ENCODE assay signal across 1 cellular context in genomic region chr10:90087197-90088007, GRCh38.
TF ChIP-seq lines count a peak whose summit lies in the region.

No MANE protein-coding gene starts in this region.

TF ChIP-seq in GM12878, 131 proteins besides CTCF, POLR2A, EP300 and RAD21 (continued from another document and continues in another):
- no peak for TF ChIP-seq MYC (IDR thresholded peaks at IDR 0.05; ENCODE audit: insufficient read depth, insufficient read length, insufficient replicate concordance, low read length, severe bottlenecking)
- no peak for TF ChIP-seq NR2C2 (IDR thresholded peaks at IDR 0.05; ENCODE audit: borderline replicate concordance, control insufficient read depth, insufficient read length, low read depth)
- 0 out of 2 replicates have a peak, but pooled peaks have one; percentile 32 for TF ChIP-seq CHD2 (IDR thresholded peaks at IDR 0.05; ENCODE audit: borderline replicate concordance, low read depth, low read length)
- TF ChIP-seq ZBTB40 (IDR thresholded peaks at IDR 0.05; ENCODE audit: borderline replicate concordance) = no peak
- TF ChIP-seq IRF4 (IDR thresholded peaks at IDR 0.05; ENCODE audit: low read depth, low read length) = peak; percentile 90
- TF ChIP-seq USF1 (IDR thresholded peaks at IDR 0.05; ENCODE audit: borderline replicate concordance, extremely low read length, insufficient read depth, low read depth, low read length) = no peak
- TF ChIP-seq MEF2A (IDR thresholded peaks at IDR 0.05; ENCODE audit: insufficient read depth, low read depth, low read length) = 0 out of 2 replicates have a peak, but pooled peaks have one; percentile 52
- no peak for TF ChIP-seq NFYA (IDR thresholded peaks at IDR 0.05; ENCODE audit: borderline replicate concordance, low read depth, low read length)
- peak; percentile 82 for TF ChIP-seq RELB (IDR thresholded peaks at IDR 0.05; ENCODE audit: low read depth)
- TF ChIP-seq ESRRA (IDR thresholded peaks at IDR 0.05; ENCODE audit: low read length) = no peak
- TF ChIP-seq TCF12 (IDR thresholded peaks at IDR 0.05; ENCODE audit: low read depth, low read length) = 0 out of 2 replicates have a peak, but pooled peaks have one; percentile 14
- TF ChIP-seq ZBTB33 (IDR thresholded peaks at IDR 0.05) = no peak
- 0 out of 2 replicates have a peak, but pooled peaks have one; percentile 69 for TF ChIP-seq DPF2 (IDR thresholded peaks at IDR 0.05)
- no peak for TF ChIP-seq EZH2 (IDR thresholded peaks at IDR 0.05; ENCODE audit: borderline replicate concordance, control insufficient read depth, low read depth, low read length)
- peak in 1 of 2 experiments; percentile 20; a peak in 1 of 4 replicates for TF ChIP-seq BHLHE40 (IDR thresholded peaks at IDR 0.05; ENCODE audit: borderline replicate concordance in 1 of 2, low read depth in 2 of 2, low read length in 1 of 2)
- no peak for TF ChIP-seq PBX3 (IDR thresholded peaks at IDR 0.05; ENCODE audit: insufficient replicate concordance, low read depth, low read length)
- no peak for TF ChIP-seq ATF3 (IDR thresholded peaks at IDR 0.05; ENCODE audit: borderline replicate concordance, extremely low read depth, low read depth, low read length)
- TF ChIP-seq WRNIP1 (IDR thresholded peaks at IDR 0.05; ENCODE audit: borderline replicate concordance, low read depth, low read length) = no peak
- peak; percentile 65; the same call in 1 of the 2 replicates for TF ChIP-seq JUND (IDR thresholded peaks at IDR 0.05; ENCODE audit: low read depth, low read length)
- no peak for TF ChIP-seq RBBP5 (conservative IDR thresholded peaks at IDR 0.05)
- peak; percentile 51; the same call in 1 of the 2 replicates for TF ChIP-seq CREB1 (IDR thresholded peaks at IDR 0.05; ENCODE audit: low read depth)
- no peak for TF ChIP-seq YBX1 (IDR thresholded peaks at IDR 0.05)
- no peak for TF ChIP-seq EGR1 (IDR thresholded peaks at IDR 0.05; ENCODE audit: borderline replicate concordance in 1 of 2, low read depth in 2 of 2, low read length in 2 of 2)
- peak; percentile 59; the same call in 1 of the 3 replicates for TF ChIP-seq POU2F2 (IDR thresholded peaks at IDR 0.05; ENCODE audit: borderline replicate concordance, low read depth, low read length)
- TF ChIP-seq CBFB (IDR thresholded peaks at IDR 0.05; ENCODE audit: low read depth) = peak; percentile 83; the same call in 1 of the 2 replicates
- no peak for TF ChIP-seq CBX3 (IDR thresholded peaks at IDR 0.05; ENCODE audit: borderline replicate concordance, low read depth)
- TF ChIP-seq SUZ12 (IDR thresholded peaks at IDR 0.05; ENCODE audit: unreplicated experiment) = no peak
- no peak for TF ChIP-seq POLR2AphosphoS5 (IDR thresholded peaks at IDR 0.05; ENCODE audit: low read length)
- TF ChIP-seq E2F4 (IDR thresholded peaks at IDR 0.05; ENCODE audit: low read depth, low read length) = no peak
- TF ChIP-seq JUNB (IDR thresholded peaks at IDR 0.05) = peak; percentile 92
- TF ChIP-seq BACH1 (IDR thresholded peaks at IDR 0.05; ENCODE audit: borderline replicate concordance) = no peak
- no peak for TF ChIP-seq CEBPZ (IDR thresholded peaks at IDR 0.05; ENCODE audit: low read depth, low read length)
- no peak for TF ChIP-seq HDAC2 (IDR thresholded peaks at IDR 0.05)
- TF ChIP-seq ETV6 (conservative IDR thresholded peaks at IDR 0.05 in 1 of 2, IDR thresholded peaks at IDR 0.05 in 1 of 2; ENCODE audit: borderline replicate concordance in 1 of 2, low read depth in 1 of 2) = peak in 1 of 2 experiments; percentile 73; a peak in 2 of 4 replicates
- TF ChIP-seq SIX5 (IDR thresholded peaks at IDR 0.05; ENCODE audit: low read depth, low read length, severe bottlenecking) = no peak
- TF ChIP-seq CUX1 (IDR thresholded peaks at IDR 0.05; ENCODE audit: insufficient replicate concordance, low read depth, low read length) = peak; percentile 19
- TF ChIP-seq NRF1 (conservative IDR thresholded peaks at IDR 0.05; ENCODE audit: low read depth, low read length) = no peak
- TF ChIP-seq HCFC1 (IDR thresholded peaks at IDR 0.05; ENCODE audit: low read length) = no peak
